In the genomic region with DNA sequence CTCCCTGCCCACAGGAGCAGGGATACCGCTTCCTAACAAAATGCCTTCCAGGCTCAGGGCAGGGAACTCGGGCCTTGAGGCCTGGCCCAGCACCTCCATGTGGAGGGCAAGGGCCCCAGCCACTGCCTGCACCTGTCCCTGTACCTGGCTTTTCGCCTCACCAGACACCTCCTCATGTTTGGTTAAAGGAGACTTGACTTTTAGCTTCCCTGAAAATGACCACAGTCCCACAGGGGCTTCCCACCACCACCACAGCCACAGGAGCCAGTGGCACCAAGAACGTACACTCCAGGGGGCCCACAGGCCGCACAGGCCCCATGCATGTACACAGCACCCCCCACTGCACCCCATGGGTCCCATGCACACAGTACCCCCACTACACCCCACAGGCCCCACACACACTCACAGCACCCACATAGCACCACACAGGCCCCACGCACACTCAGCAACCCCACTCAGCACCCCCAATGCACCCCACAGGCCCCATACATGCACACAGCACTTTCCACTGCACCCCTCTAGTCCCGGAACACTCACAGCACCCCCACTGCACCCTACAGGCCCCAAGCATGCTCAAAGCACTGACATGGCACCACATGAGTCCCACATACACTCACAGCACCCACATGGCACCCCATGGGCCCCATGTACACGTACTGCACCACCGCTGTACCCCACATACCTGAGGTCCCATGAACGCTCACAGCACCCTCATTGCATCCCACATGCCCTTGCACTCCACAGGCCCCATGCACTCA, we compare ENCODE assay signal across 23 cellular contexts.
DNase-seq lines count a peak whose midpoint lies in the region; ATAC-seq and TF ChIP-seq lines count a peak whose summit lies in the region.
"Had no signal": no experiment of that assay in that cellular context is flagged by ENCODE, and none has a peak within 500 bp of the region (broad histone marks: within the 10 kb centered on the region; RNA-seq: fewer than 3 reads in every experiment).

No MANE protein-coding gene starts in this region.

- H3K9me3 ChIP-seq in endodermal cell (ENCODE audit: control insufficient read depth, low read length), result no peaks in the 10 kb centered on the region
- H3K9me3 ChIP-seq: MG63, SJSA1 had no signal

- 94 to 100% methylated on average over 3 to 10 of the region's 10 CpGs for WGBS in endodermal cell (ENCODE audit: insufficient coverage in 1 of 2, insufficient read length in 1 of 2), 2 experiments

- no peaks in the 10 kb centered on the region for H3K4me1 ChIP-seq in endodermal cell (ENCODE audit: control insufficient read depth, insufficient read depth, low read length)
- H3K4me1 ChIP-seq: SJSA1 had no signal

- no peak for ATAC-seq in GM18870 (IDR thresholded peaks at IDR 0.05; ENCODE audit: unreplicated experiment)

- no peaks in the 10 kb centered on the region for H3K27me3 ChIP-seq in H7 (ENCODE audit: control insufficient read depth, insufficient read depth, low read length)
- H3K27me3 ChIP-seq in endodermal cell (ENCODE audit: control insufficient read depth, insufficient read depth, low read length, poor library complexity, severe bottlenecking), result no peaks in the 10 kb centered on the region
- H3K27me3 ChIP-seq: MG63, SJSA1 had no signal

- H3K27ac ChIP-seq in endodermal cell (ENCODE audit: low read depth, low read length), result no peak overlapping the region
- H3K27ac ChIP-seq: 22Rv1, GM23248, PC-9, SJSA1 had no signal

- H3K27ac Mint-ChIP-seq in activated naive CD4-positive, alpha-beta T cell treated with anti-CD3 and anti-CD28 coated beads, Interleukin-2, amount 10 ng/mL, durations not matched to agents 7 days and 5 days, result peak overlapping the region; percentile 28
- H3K27ac Mint-ChIP-seq in endodermal cell, result peak overlapping the region; percentile 80
- peak overlapping the region; percentile 19 for H3K27ac Mint-ChIP-seq in neural crest cell (ENCODE audit: unreplicated experiment)
- H3K27ac Mint-ChIP-seq: HFFc6 had no signal

- no peak overlapping the region for H3K4me3 ChIP-seq in H7 (ENCODE audit: insufficient read depth, low read depth, low read length)
- no peak overlapping the region for H3K4me3 ChIP-seq in endodermal cell (ENCODE audit: low read length)
- H3K4me3 ChIP-seq: GM23248, MG63, PC-9, SJSA1 had no signal

- H3K9me3 Mint-ChIP-seq in activated naive CD4-positive, alpha-beta T cell treated with anti-CD3 and anti-CD28 coated beads, Interleukin-2, amount 10 ng/mL, durations not matched to agents 7 days and 5 days, result no peaks in the 10 kb centered on the region
- H3K9me3 Mint-ChIP-seq in endodermal cell (no peaks in the 10 kb centered on the region), neural crest cell (no peaks in the 10 kb centered on the region)
- H3K9me3 Mint-ChIP-seq: HFFc6, IgD-negative memory B cell had no signal

- no peak overlapping the region for H3K9ac ChIP-seq in endodermal cell (ENCODE audit: extremely low read depth, low read length, poor library complexity, severe bottlenecking)
- H3K9ac ChIP-seq: GM23248 had no signal

- no peaks in the 10 kb centered on the region for H3K36me3 Mint-ChIP-seq in activated naive CD4-positive, alpha-beta T cell treated with anti-CD3 and anti-CD28 coated beads, Interleukin-2, amount 10 ng/mL, durations not matched to agents 7 days and 5 days
- H3K36me3 Mint-ChIP-seq in endodermal cell (ENCODE audit: low read depth) (peaks cover 45% of the 10 kb centered on the region), neural crest cell (ENCODE audit: low read depth) (no peaks in the 10 kb centered on the region)
- H3K36me3 Mint-ChIP-seq: IgD-negative memory B cell had no signal

- H3K4me3 Mint-ChIP-seq in activated naive CD4-positive, alpha-beta T cell treated with anti-CD3 and anti-CD28 coated beads, Interleukin-2, amount 10 ng/mL, durations not matched to agents 7 days and 5 days, result no peak overlapping the region
- H3K4me3 Mint-ChIP-seq in endodermal cell (no peak overlapping the region), neural crest cell (no peak overlapping the region)
- H3K4me3 Mint-ChIP-seq: HFFc6, IgD-negative memory B cell had no signal

- TF ChIP-seq CTCF in endodermal cell (conservative IDR thresholded peaks at IDR 0.05) (no peak), neural crest cell (conservative IDR thresholded peaks at IDR 0.05) (no peak)

- no peaks in the 10 kb centered on the region for H3K27me3 Mint-ChIP-seq in activated naive CD4-positive, alpha-beta T cell treated with anti-CD3 and anti-CD28 coated beads, Interleukin-2, amount 10 ng/mL, durations not matched to agents 7 days and 5 days
- H3K27me3 Mint-ChIP-seq in endodermal cell (ENCODE audit: insufficient read depth) (no peaks in the 10 kb centered on the region), neural crest cell (ENCODE audit: low read depth) (no peaks in the 10 kb centered on the region)
- H3K27me3 Mint-ChIP-seq: IgD-negative memory B cell had no signal

- CTCF ChIA-PET in activated naive CD4-positive, alpha-beta T cell treated with anti-CD3 and anti-CD28 coated beads, Interleukin-2, amount 10 ng/mL, durations not matched to agents 7 days and 5 days (lab: Charles Lee), result interaction anchor here (0.6 to 1.3 kb wide), 2 partner anchors 24 to 74 kb away, joined by 3 read pairs; no protein-coding TSS in a partner anchor

- no peak for DNase-seq in activated naive CD4-positive, alpha-beta T cell treated with anti-CD3 and anti-CD28 coated beads, Interleukin-2, amount 10 ng/mL, durations not matched to agents 7 days and 5 days
- DNase-seq in activated naive CD4-positive, alpha-beta T cell treated with anti-CD3 and anti-CD28 coated beads, Interleukin-2, amount 50 U/mL, for 16 hours, result no peak
- DNase-seq in H7 (peak; percentile 48), endodermal cell (no peak), neural crest cell (ENCODE audit: low read depth, low spot score) (no peak), NCI-H2107 (lab: John Stamatoyannopoulos, UW) (no peak)
- DNase-seq in stimulated activated CD4-positive, alpha-beta T cell treated with anti-CD3 and anti-CD28 coated beads, Interleukin-12 subunit alpha, Interleukin-12 subunit beta, amount 100 ng/mL, for 4 hours, result no peak
- DNase-seq: AML-193, GDM1, GM23248, HFFc6, Kasumi-1, MG63, NCI-H1048, NCI-H1436 treated with DMSO at 0.1 percent for 48 hours, NCI-H2029, NCI-H2171, NCI-H526, PC-9 had no signal

- H3K4me1 Mint-ChIP-seq in activated naive CD4-positive, alpha-beta T cell treated with anti-CD3 and anti-CD28 coated beads, Interleukin-2, amount 10 ng/mL, durations not matched to agents 7 days and 5 days, result no peaks in the 10 kb centered on the region
- no peaks in the 10 kb centered on the region for H3K4me1 Mint-ChIP-seq in endodermal cell
- H3K4me1 Mint-ChIP-seq in neural crest cell, result no peaks in the 10 kb centered on the region
- H3K4me1 Mint-ChIP-seq: IgD-negative memory B cell had no signal

- H3K36me3 ChIP-seq in H7 (replicated peaks; ENCODE audit: control insufficient read depth, insufficient read depth, low read length) (peaks cover 7% of the 10 kb centered on the region), endodermal cell (ENCODE audit: control insufficient read depth, insufficient read depth, low read length) (peaks cover 62% of the 10 kb centered on the region)
- H3K36me3 ChIP-seq: MG63 had no signal

Comparison
In these comparisons a context has a peak if more than half of its experiments do, and no peak if none do; other contexts are left out.
1. H3K27ac Mint-ChIP-seq: peak in every context shown above with its lines; median percentile 80 in endodermal cell; 28 in activated naive CD4-positive, alpha-beta T cell treated with anti-CD3 and anti-CD28 coated beads, Interleukin-2, amount 10 ng/mL, durations not matched to agents 7 days and 5 days; 19 in neural crest cell.